Comparison of ENCODE assay signal across 26 cellular contexts in genomic region chr9:111186021-111186420, GRCh38.
"Had no signal": no experiment of that assay in that cellular context is flagged by ENCODE, and none has a peak within 500 bp of the region (broad histone marks: within the 10 kb centered on the region; RNA-seq: fewer than 3 reads in every experiment).

No MANE protein-coding gene starts in this region.

- DNase-seq: colonic mucosa; cortex of kidney; effector CD8-positive, alpha-beta T cell; effector memory CD8-positive, alpha-beta T cell; endodermal cell; erythroblast; esophagus squamous epithelium; foreskin keratinocyte; gastrocnemius medialis; glutamatergic neuron; head of caudate nucleus; heart right ventricle; hippocampal formation; left cardiac atrium; left lung; left ventricle myocardium superior; lower lobe of right lung; mesenchymal stem cell; mucosa of descending colon; naive B cell; naive thymus-derived CD8-positive, alpha-beta T cell had no signal

- ATAC-seq: effector memory CD8-positive, alpha-beta T cell; esophagus mucosa; foreskin keratinocyte; gastrocnemius medialis; heart right ventricle; left cardiac atrium; left lung; left ventricle myocardium superior; lower lobe of right lung; mucosa of descending colon; naive thymus-derived CD8-positive, alpha-beta T cell had no signal

- H3K4me3 ChIP-seq: colonic mucosa, esophagus squamous epithelium, gastrocnemius medialis, heart right ventricle, left lung, lower lobe of right lung, mucosa of descending colon had no signal

- FAIRE-seq: endometrium, islet of Langerhans, keratinocyte had no signal

- H3K9me3 ChIP-seq: colonic mucosa, esophagus squamous epithelium, gastrocnemius medialis, left lung, lower lobe of right lung, mucosa of descending colon had no signal

- H3K27ac ChIP-seq: colonic mucosa, epithelial cell of prostate, esophagus squamous epithelium, foreskin keratinocyte, gastrocnemius medialis, heart right ventricle, left lung, lower lobe of right lung had no signal

- H3K27me3 ChIP-seq: colonic mucosa, esophagus squamous epithelium, gastrocnemius medialis, left lung had no signal

- H3K4me1 ChIP-seq: colonic mucosa, esophagus squamous epithelium, foreskin keratinocyte, gastrocnemius medialis, heart right ventricle, left lung, lower lobe of right lung had no signal

- H3K36me3 ChIP-seq: colonic mucosa, esophagus squamous epithelium, gastrocnemius medialis, heart right ventricle, left lung, lower lobe of right lung had no signal
